ENCODE assay signal across 1 cellular context in genomic region chr12:120381752-120382419, GRCh38.
TF ChIP-seq lines count a peak whose summit lies in the region.

No MANE protein-coding gene starts in this region.

TF ChIP-seq in K562, 482 proteins besides CTCF, POLR2A, EP300 and RAD21 (continues in another document):
- TF ChIP-seq TSHZ1 (CRISPR knock-in tag; IDR thresholded peaks at IDR 0.05), result no peak
- no peak for TF ChIP-seq PRMT5 (CRISPR knock-in tag; IDR thresholded peaks at IDR 0.05)
- TF ChIP-seq CREB1 (IDR thresholded peaks at IDR 0.05), result no peak
- TF ChIP-seq CREB1 (CRISPR knock-in tag; IDR thresholded peaks at IDR 0.05), result no peak
- TF ChIP-seq DDX20 (tag; IDR thresholded peaks at IDR 0.05; ENCODE audit: low read depth), result no peak
- TF ChIP-seq RERE (CRISPR knock-in tag; IDR thresholded peaks at IDR 0.05; ENCODE audit: borderline replicate concordance), result no peak
- TF ChIP-seq FOXA1 (IDR thresholded peaks at IDR 0.05; ENCODE audit: borderline replicate concordance), result no peak
- TF ChIP-seq CHD2 (IDR thresholded peaks at IDR 0.05; ENCODE audit: low read depth, low read length), result no peak
- TF ChIP-seq ZNF707 (CRISPR knock-in tag; conservative IDR thresholded peaks at IDR 0.05), result no peak
- no peak for TF ChIP-seq SREBF2 (CRISPR knock-in tag; IDR thresholded peaks at IDR 0.05)
- no peak for TF ChIP-seq KDM5B (IDR thresholded peaks at IDR 0.05; ENCODE audit: insufficient replicate concordance, low read depth, low read length)
- TF ChIP-seq E2F3 (CRISPR knock-in tag; IDR thresholded peaks at IDR 0.05), result no peak
- TF ChIP-seq SIN3A (IDR thresholded peaks at IDR 0.05; ENCODE audit: borderline replicate concordance in 2 of 2, control insufficient read depth in 1 of 2, low read depth in 2 of 2, low read length in 2 of 2), result no peak
- TF ChIP-seq HMG20B (CRISPR knock-in tag; IDR thresholded peaks at IDR 0.05), result no peak
- no peak for TF ChIP-seq DNMT1 (IDR thresholded peaks at IDR 0.05)
- TF ChIP-seq TBL1XR1 (IDR thresholded peaks at IDR 0.05; ENCODE audit: low read length in 2 of 2), result peak in 1 of 2 experiments; percentile 63; a peak in 2 of 4 replicates
- TF ChIP-seq TAF7 (tag; IDR thresholded peaks at IDR 0.05), result no peak
- no peak for TF ChIP-seq BACH1 (tag; IDR thresholded peaks at IDR 0.05)
- peak in 1 of 2 experiments; percentile 50; a peak in 1 of 4 replicates for TF ChIP-seq RCOR1 (IDR thresholded peaks at IDR 0.05; ENCODE audit: borderline replicate concordance in 1 of 2, low read depth in 2 of 2, low read length in 2 of 2)
- TF ChIP-seq SMARCC2 (IDR thresholded peaks at IDR 0.05; ENCODE audit: low read depth), result peak; percentile 75; the same call in 1 of the 2 replicates
- TF ChIP-seq HES1 (IDR thresholded peaks at IDR 0.05; ENCODE audit: low read depth), result no peak
- TF ChIP-seq HDAC6 (IDR thresholded peaks at IDR 0.05; ENCODE audit: low read depth, low read length), result no peak
- no peak for TF ChIP-seq ZBTB9 (CRISPR knock-in tag; IDR thresholded peaks at IDR 0.05)
- TF ChIP-seq MYNN (IDR thresholded peaks at IDR 0.05), result no peak
- no peak for TF ChIP-seq MYNN (CRISPR knock-in tag; IDR thresholded peaks at IDR 0.05)
- 0 out of 2 replicates have a peak, but pooled peaks have one; percentile 8 for TF ChIP-seq NFIC (IDR thresholded peaks at IDR 0.05)
- TF ChIP-seq MAFG (tag; conservative IDR thresholded peaks at IDR 0.05), result no peak
- TF ChIP-seq SIX5 (IDR thresholded peaks at IDR 0.05; ENCODE audit: borderline replicate concordance in 1 of 2, insufficient read depth in 1 of 2, low read depth in 1 of 2, low read length in 2 of 2), result no peak
- no peak for TF ChIP-seq ZNF445 (CRISPR knock-in tag; IDR thresholded peaks at IDR 0.05; ENCODE audit: low read depth)
- no peak for TF ChIP-seq HEY1 (CRISPR knock-in tag; IDR thresholded peaks at IDR 0.05; ENCODE audit: borderline replicate concordance)
- TF ChIP-seq EWSR1 (IDR thresholded peaks at IDR 0.05; ENCODE audit: borderline replicate concordance, low read depth, partially characterized antibody), result no peak
- no peak for TF ChIP-seq LARP7 (IDR thresholded peaks at IDR 0.05)
- TF ChIP-seq NFE2 (IDR thresholded peaks at IDR 0.05; ENCODE audit: low read depth), result no peak
- no peak for TF ChIP-seq ZNF583 (CRISPR knock-in tag; IDR thresholded peaks at IDR 0.05)
- TF ChIP-seq BRCA1 (IDR thresholded peaks at IDR 0.05), result no peak
- TF ChIP-seq BRCA1 (CRISPR knock-in tag; IDR thresholded peaks at IDR 0.05), result no peak
- peak; percentile 37 to 57; a peak in 1 of 4 replicates for TF ChIP-seq TRIM24 (IDR thresholded peaks at IDR 0.05)
- TF ChIP-seq ZBTB26 (CRISPR knock-in tag; IDR thresholded peaks at IDR 0.05), result no peak
- peak in 1 of 2 experiments; percentile 23 for TF ChIP-seq AFF1 (IDR thresholded peaks at IDR 0.05; ENCODE audit: low read depth in 1 of 2, partially characterized antibody in 2 of 2)
- no peak for TF ChIP-seq ZNF75A (CRISPR knock-in tag; IDR thresholded peaks at IDR 0.05)
- peak; percentile 23; the same call in 1 of the 2 replicates for TF ChIP-seq L3MBTL2 (IDR thresholded peaks at IDR 0.05)
- no peak for TF ChIP-seq MYBL2 (IDR thresholded peaks at IDR 0.05; ENCODE audit: low read depth)
- no peak for TF ChIP-seq MYBL2 (CRISPR knock-in tag; IDR thresholded peaks at IDR 0.05; ENCODE audit: borderline replicate concordance)
- TF ChIP-seq SMAD4 (CRISPR knock-in tag; conservative IDR thresholded peaks at IDR 0.05), result no peak
- TF ChIP-seq TCFL5 (CRISPR knock-in tag; conservative IDR thresholded peaks at IDR 0.05), result no peak
- TF ChIP-seq POLR2H (tag; IDR thresholded peaks at IDR 0.05; ENCODE audit: low read depth), result no peak
- no peak for TF ChIP-seq CREB3 (tag; conservative IDR thresholded peaks at IDR 0.05; ENCODE audit: low read depth)
- 0 out of 4 replicates have a peak, but pooled peaks of 1 of the 2 experiments have one; percentile 39 for TF ChIP-seq FOXK2 (conservative IDR thresholded peaks at IDR 0.05 in 1 of 2, IDR thresholded peaks at IDR 0.05 in 1 of 2; ENCODE audit: low read depth in 2 of 2)
- TF ChIP-seq ZNF121 (CRISPR knock-in tag; conservative IDR thresholded peaks at IDR 0.05), result no peak
- no peak for TF ChIP-seq CSDE1 (IDR thresholded peaks at IDR 0.05)
- peak; percentile 78 for TF ChIP-seq CBFA2T3 (IDR thresholded peaks at IDR 0.05)
- TF ChIP-seq ZNF740 (CRISPR knock-in tag; IDR thresholded peaks at IDR 0.05), result no peak
- no peak for TF ChIP-seq ZNF740 (tag; IDR thresholded peaks at IDR 0.05)
- no peak for TF ChIP-seq CHCHD3 (CRISPR knock-in tag; IDR thresholded peaks at IDR 0.05)
